Comparison of ENCODE assay signal across 9 cellular contexts in genomic region chr10:23157691-23158369, GRCh38. TPM values are rescaled to one million over a fixed set of nuclear protein-coding genes. Genes with fewer than 3 reads are reported as not detected.
DNase-seq lines count a peak whose midpoint lies in the region; ATAC-seq and TF ChIP-seq lines count a peak whose summit lies in the region.
"Had no signal": no experiment of that assay in that cellular context is flagged by ENCODE, and none has a peak within 500 bp of the region (broad histone marks: within the 10 kb centered on the region; RNA-seq: fewer than 3 reads in every experiment).

No MANE protein-coding gene starts in this region.

- peak overlapping the region; percentile 76 for H3K4me2 ChIP-seq in KMS-11

- H2AFZ ChIP-seq in KMS-11 (ENCODE audit: low read depth), result peak overlapping the region; percentile 64; the same call in 1 of the 2 replicates

- no peak; the same call in 1 of the 2 replicates for TF ChIP-seq CTCF in KMS-11 (conservative IDR thresholded peaks at IDR 0.05; ENCODE audit: low read depth, low read length)

- peaks cover 6% of the 10 kb centered on the region for H3K4me1 ChIP-seq in KMS-11 (ENCODE audit: low read depth, poor library complexity, severe bottlenecking)

- no peaks in the 10 kb centered on the region for H3K79me2 ChIP-seq in KMS-11 (ENCODE audit: insufficient read depth, low read depth)

- no peaks in the 10 kb centered on the region for H3K27me3 ChIP-seq in KMS-11 (ENCODE audit: insufficient read depth, low read depth)

- no peak overlapping the region for H3K4me3 ChIP-seq in KMS-11 (IDR thresholded peaks at IDR 0.05; ENCODE audit: insufficient read depth, low read depth, low read length)

- ATAC-seq in GM21447 (IDR thresholded peaks at IDR 0.05; ENCODE audit: unreplicated experiment), result peak; percentile 54
- ATAC-seq in HG03378 (IDR thresholded peaks at IDR 0.05; ENCODE audit: unreplicated experiment), result no peak

- no peaks in the 10 kb centered on the region for H3K36me3 ChIP-seq in KMS-11 (ENCODE audit: insufficient read depth)

- H3K27ac ChIP-seq in KMS-11, result no peak overlapping the region

- no peak overlapping the region for H3K9ac ChIP-seq in KMS-11

- DNase-seq in NCI-H2227 (lab: John Stamatoyannopoulos, UW; ENCODE audit: unreplicated experiment), result peak; percentile 38
- DNase-seq in NCI-H2227 treated with DMSO at 0.1 percent for 48 hours (lab: John Stamatoyannopoulos, UW), result no peak
- DNase-seq in SKM-1 treated with dmso at 0.1 percent for 144 hours (lab: John Stamatoyannopoulos, UW; ENCODE audit: unreplicated experiment), result peak; percentile 1
- peak; percentile 38 for DNase-seq in iPS DF 19.7 (ENCODE audit: low read depth, low spot score)
- no peak for DNase-seq in occipital lobe (lab: John Stamatoyannopoulos, UW)

- no peaks in the 10 kb centered on the region for H4K20me1 ChIP-seq in KMS-11 (ENCODE audit: insufficient read depth)

RNA-seq across cellular contexts. Expression of gene PTF1A, which starts 34.3 kb away (rescaled TPM):
- not detected for total RNA-seq in occipital lobe
- total RNA-seq: CD4-positive, alpha-beta memory T cell had no signal

Comparison
In these comparisons a context has a peak if more than half of its experiments do, and no peak if none do; other contexts are left out.
1. DNase-seq: peak in NCI-H2227 (single experiment), SKM-1 treated with dmso at 0.1 percent for 144 hours (single experiment) and iPS DF 19.7 (single experiment); none in NCI-H2227 treated with DMSO at 0.1 percent for 48 hours (single experiment) and occipital lobe (single experiment).